Comparison of ENCODE assay signal across 8 cellular contexts in the genomic region with DNA sequence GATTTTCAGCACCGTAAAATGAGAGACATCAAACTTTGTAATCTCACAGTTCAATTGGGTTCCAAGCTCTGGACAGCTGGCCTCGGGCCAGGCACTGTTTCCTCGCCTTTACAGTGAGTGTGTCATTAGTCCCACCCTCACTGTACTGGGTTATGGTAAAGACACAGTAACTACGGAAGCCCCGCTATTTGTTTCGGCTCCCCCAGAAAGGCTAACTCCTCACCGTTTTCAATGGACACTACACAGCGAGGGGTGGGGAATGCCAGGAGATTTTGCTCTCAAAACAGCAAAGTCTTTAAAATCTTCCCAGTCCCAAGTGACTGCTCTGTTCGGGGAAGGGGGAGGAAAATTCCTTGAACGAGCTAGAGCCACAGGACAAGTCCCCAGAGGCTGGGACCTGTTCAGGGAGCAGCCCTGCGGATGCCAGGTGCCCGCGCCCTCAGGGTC. TPM values are rescaled to one million over a fixed set of nuclear protein-coding genes. Genes with fewer than 3 reads are reported as not detected.
DNase-seq lines count a peak whose midpoint lies in the region; ATAC-seq and TF ChIP-seq lines count a peak whose summit lies in the region.

No MANE protein-coding gene starts in this region.

- no peaks in the 10 kb centered on the region for H3K27me3 ChIP-seq in BJ (ENCODE audit: control insufficient read depth, insufficient read depth, low read length)

- peaks cover 27% of the 10 kb centered on the region for H3K4me1 ChIP-seq in mesodermal cell (ENCODE audit: control insufficient read depth, insufficient read depth, low read length, poor library complexity, severe bottlenecking)

- ATAC-seq in HG03039 (IDR thresholded peaks at IDR 0.05; ENCODE audit: unreplicated experiment): no peak
- no peak for ATAC-seq in GM18502 (IDR thresholded peaks at IDR 0.05; ENCODE audit: poor library complexity, unreplicated experiment)
- ATAC-seq in HG03097 (IDR thresholded peaks at IDR 0.05; ENCODE audit: low FRiP score, unreplicated experiment): no peak

- 3 to 34% methylated on average over 4 to 7 of the region's 13 CpGs for WGBS in mesodermal cell (ENCODE audit: insufficient coverage in 2 of 2), 2 experiments

- H3K4me3 ChIP-seq in BJ (ENCODE audit: low read depth, low read length): peak overlapping the region; percentile 60
- H3K4me3 ChIP-seq in mesodermal cell (ENCODE audit: extremely low read depth, insufficient read depth, low read length, poor library complexity, severe bottlenecking): peak overlapping the region; percentile 78

- no peak for DNase-seq in BJ (ENCODE audit: low read depth)
- peak; percentile 59 for DNase-seq in NCI-H82 (lab: John Stamatoyannopoulos, UW)
- peak; percentile 41 for DNase-seq in dedifferentiated amniotic fluid mesenchymal stem cell (ENCODE audit: extremely low spot score)
- DNase-seq in activated CD4-positive, CD25-positive, alpha-beta regulatory T cell treated with anti-CD3 and anti-CD28 coated beads, Interleukin-2, amount 50 U/mL, for 72 hours: no peak

- CTCF ChIA-PET in BJ (lab: Yijun Ruan, JAX): interaction anchor here (1.1 to 5.8 kb wide), 5 partner anchors 10 to 198 kb away, joined by 3 to 102 read pairs (median 9); no protein-coding TSS in a partner anchor

- H3K36me3 ChIP-seq in BJ (ENCODE audit: control insufficient read depth, insufficient read depth, low read length): no peaks in the 10 kb centered on the region
- peaks cover 12% of the 10 kb centered on the region for H3K36me3 ChIP-seq in mesodermal cell (ENCODE audit: control insufficient read depth, insufficient read depth, low read length)

- TF ChIP-seq CTCF in BJ (IDR thresholded peaks at IDR 0.05; ENCODE audit: insufficient read depth, low read depth, low read length): no peak

- H3K9me3 ChIP-seq in mesodermal cell (ENCODE audit: control insufficient read depth, low read length): peaks cover 7% of the 10 kb centered on the region

- POLR2A ChIA-PET in BJ (lab: Charles Lee): no interaction called here

- H3K27ac ChIP-seq in mesodermal cell (ENCODE audit: low read depth, low read length, severe bottlenecking): no peak overlapping the region

RNA-seq across cellular contexts. Expression of gene SPSB1, which starts 0.8 kb away (rescaled TPM):
- 15.1 and 19.8 TPM in 2 replicates for polyA plus RNA-seq in BJ (2011; rRNA removed)
- polyA minus RNA-seq in BJ (2011; rRNA and poly(A)+ RNA removed): 13.8 and 22.4 TPM in 2 replicates
- polyA plus RNA-seq in mesodermal cell (2013, experiment 1 of 2): 17.3 TPM
- polyA plus RNA-seq in mesodermal cell (2013, experiment 2 of 2): 14.6 TPM

RNA-seq across cellular contexts. Expression of gene H6PD, which starts 57.4 kb away (rescaled TPM):
- polyA plus RNA-seq in BJ (2011; rRNA removed): 12.0 and 16.6 TPM in 2 replicates
- polyA minus RNA-seq in BJ (2011; rRNA and poly(A)+ RNA removed): 13.7 and 15.1 TPM in 2 replicates
- polyA plus RNA-seq in mesodermal cell (2013, experiment 1 of 2): 15.0 TPM
- 13.4 TPM for polyA plus RNA-seq in mesodermal cell (2013, experiment 2 of 2)

Comparison
In these comparisons a context has a peak if more than half of its experiments do, and no peak if none do; other contexts are left out.
1. DNase-seq: peak in NCI-H82 (single experiment) and dedifferentiated amniotic fluid mesenchymal stem cell (single experiment); none in BJ (single experiment) and activated CD4-positive, CD25-positive, alpha-beta regulatory T cell treated with anti-CD3 and anti-CD28 coated beads, Interleukin-2, amount 50 U/mL, for 72 hours (single experiment).